Comparison of ENCODE assay signal across 26 cellular contexts in the genomic region with DNA sequence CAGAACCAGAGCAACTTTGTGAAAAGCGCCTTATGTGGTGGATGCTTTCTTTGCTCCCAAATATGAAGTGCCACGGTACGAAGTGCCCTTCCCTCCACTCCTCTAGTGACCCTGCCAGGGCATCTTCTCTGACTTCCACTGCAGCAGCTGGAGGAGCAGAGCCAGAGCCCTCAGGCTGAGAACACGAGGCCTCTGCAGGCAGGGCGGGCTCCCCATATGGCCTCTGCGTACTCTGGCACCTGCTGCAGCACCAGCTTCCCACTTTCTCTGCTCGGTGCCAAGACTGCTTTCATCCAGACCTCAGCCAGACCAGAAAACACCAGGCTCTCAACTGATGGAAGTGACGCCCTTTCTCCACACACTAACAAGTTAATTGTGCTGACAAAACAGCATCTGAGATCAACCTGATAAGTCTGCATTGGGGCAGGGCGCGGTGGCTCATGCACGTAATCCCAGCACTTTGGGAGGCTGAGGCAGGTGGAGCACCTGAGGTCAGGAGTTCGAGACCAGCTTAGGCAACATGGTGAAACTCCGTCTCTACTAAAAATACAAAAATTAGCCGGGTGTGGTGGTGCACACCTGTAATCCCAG.
"Had no signal": no experiment of that assay in that cellular context is flagged by ENCODE, and none has a peak within 500 bp of the region (broad histone marks: within the 10 kb centered on the region; RNA-seq: fewer than 3 reads in every experiment).

No MANE protein-coding gene starts in this region.

- H3K4me3 Mint-ChIP-seq: activated B cell treated with CpG ODN at 0.5 μM for 24 hours; activated CD4-positive, alpha-beta memory T cell treated with anti-CD3 and anti-CD28 coated beads for 36 hours; activated CD4-positive, alpha-beta T cell treated with anti-CD3 and anti-CD28 coated beads, Interleukin-2, amount 10 ng/mL, durations not matched to agents 7 days and 5 days; activated naive CD8-positive, alpha-beta T cell treated with anti-CD3 and anti-CD28 coated beads, Interleukin-2, amount 10 ng/mL, durations not matched to agents 7 days and 5 days; activated T-cell treated with anti-CD3 and anti-CD28 coated beads, Interleukin-2, amount 50 U/mL, for 72 hours; T-helper 1 cell treated with Interleukin-12 subunit alpha and Interleukin-12 subunit beta and Interleukin-4 antibody, amounts not matched to agents 30 μg/mL and 1 μg/mL, for 36 hours had no signal

- H3K27ac ChIP-seq: adrenal gland, RWPE1 had no signal

- H3K4me3 ChIP-seq: adrenal gland had no signal

- DNase-seq: activated B cell treated with CpG ODN at 0.5 μM for 24 hours; activated CD4-positive, alpha-beta memory T cell treated with anti-CD3 and anti-CD28 coated beads for 36 hours; activated CD4-positive, alpha-beta T cell treated with anti-CD3 and anti-CD28 coated beads for 1 hour; activated CD4-positive, alpha-beta T cell treated with anti-CD3 and anti-CD28 coated beads, Interleukin-2, amount 10 ng/mL, durations not matched to agents 7 days and 5 days; activated CD8-positive, alpha-beta memory T cell treated with anti-CD3 and anti-CD28 coated beads for 24 hours; activated gamma-delta T cell treated with Interleukin-2 at 50 U/mL for 16 hours; activated naive CD4-positive, alpha-beta T cell treated with anti-CD3 and anti-CD28 coated beads, Interleukin-2, amount 50 U/mL, for 16 hours; activated naive CD8-positive, alpha-beta T cell treated with anti-CD3 and anti-CD28 coated beads, Interleukin-2, amount 10 ng/mL, durations not matched to agents 7 days and 5 days; activated T-cell treated with anti-CD3 and anti-CD28 coated beads, Interleukin-2, amount 50 U/mL, for 72 hours; anterior cingulate cortex; Kasumi-1; KBM-7; NCI-H1048; NCI-H146; NCI-H2029; NCI-H2107; NCI-H524; NCI-H774; NK-92 treated with Interleukin-12 subunit alpha and Interleukin-12 subunit beta, amount 100 ng/mL, for 24 hours; OCI-M1; SHP77; T-helper 9 cell had no signal

- H3K4me1 ChIP-seq: adrenal gland had no signal

- H3K9me3 Mint-ChIP-seq: activated B cell treated with CpG ODN at 0.5 μM for 24 hours; activated CD4-positive, alpha-beta memory T cell treated with anti-CD3 and anti-CD28 coated beads for 36 hours; activated CD4-positive, alpha-beta T cell treated with anti-CD3 and anti-CD28 coated beads, Interleukin-2, amount 10 ng/mL, durations not matched to agents 7 days and 5 days; activated naive CD8-positive, alpha-beta T cell treated with anti-CD3 and anti-CD28 coated beads, Interleukin-2, amount 10 ng/mL, durations not matched to agents 7 days and 5 days; activated T-cell treated with anti-CD3 and anti-CD28 coated beads, Interleukin-2, amount 50 U/mL, for 72 hours; activated T-helper 2 cell treated with anti-CD3 and anti-CD28 coated beads, Interferon-gamma antibody, Interleukin-2, Interleukin-4, amounts not matched to agents 10 μg/mL and 5 μg/mL and 100 μg/mL, durations not matched to agents 14 hours and 24 hours and 36 hours; T-helper 1 cell treated with Interleukin-12 subunit alpha and Interleukin-12 subunit beta and Interleukin-4 antibody, amounts not matched to agents 30 μg/mL and 1 μg/mL, for 36 hours had no signal

- H3K27ac Mint-ChIP-seq: activated B cell treated with CpG ODN at 0.5 μM for 24 hours; activated CD4-positive, alpha-beta memory T cell treated with anti-CD3 and anti-CD28 coated beads for 36 hours; activated CD4-positive, alpha-beta T cell treated with anti-CD3 and anti-CD28 coated beads, Interleukin-2, amount 10 ng/mL, durations not matched to agents 7 days and 5 days; activated naive CD8-positive, alpha-beta T cell treated with anti-CD3 and anti-CD28 coated beads, Interleukin-2, amount 10 ng/mL, durations not matched to agents 7 days and 5 days; activated T-cell treated with anti-CD3 and anti-CD28 coated beads, Interleukin-2, amount 50 U/mL, for 72 hours; activated T-helper 2 cell treated with anti-CD3 and anti-CD28 coated beads, Interferon-gamma antibody, Interleukin-2, Interleukin-4, amounts not matched to agents 10 μg/mL and 5 μg/mL and 100 μg/mL, durations not matched to agents 14 hours and 24 hours and 36 hours; T-helper 1 cell treated with Interleukin-12 subunit alpha and Interleukin-12 subunit beta and Interleukin-4 antibody, amounts not matched to agents 30 μg/mL and 1 μg/mL, for 36 hours had no signal

- H3K27me3 ChIP-seq: adrenal gland had no signal

- H3K27me3 Mint-ChIP-seq: activated B cell treated with CpG ODN at 0.5 μM for 24 hours; activated CD4-positive, alpha-beta memory T cell treated with anti-CD3 and anti-CD28 coated beads for 36 hours; activated CD4-positive, alpha-beta T cell treated with anti-CD3 and anti-CD28 coated beads, Interleukin-2, amount 10 ng/mL, durations not matched to agents 7 days and 5 days; activated naive CD8-positive, alpha-beta T cell treated with anti-CD3 and anti-CD28 coated beads, Interleukin-2, amount 10 ng/mL, durations not matched to agents 7 days and 5 days had no signal

- H3K4me1 Mint-ChIP-seq: activated B cell treated with CpG ODN at 0.5 μM for 24 hours had no signal

- H3K9me3 ChIP-seq: adrenal gland had no signal
